In genomic region chr6:151068761-151069312, GRCh38 we compare ENCODE assay signal across 13 cellular contexts.
DNase-seq lines count a peak whose midpoint lies in the region; ATAC-seq, FAIRE-seq and TF ChIP-seq lines count a peak whose summit lies in the region.
"Had no signal": no experiment of that assay in that cellular context is flagged by ENCODE, and none has a peak within 500 bp of the region (broad histone marks: within the 10 kb centered on the region; RNA-seq: fewer than 3 reads in every experiment).

No MANE protein-coding gene starts in this region.

- H3K27ac ChIP-seq in Panc1 (ENCODE audit: low read length) (peak overlapping the region; percentile 98), fibroblast of lung (ENCODE audit: insufficient read depth, low read length) (peak overlapping the region; percentile 86), psoas muscle (peak overlapping the region; percentile 76)

- ATAC-seq in Panc1 (no peak), psoas muscle (no peak)
- ATAC-seq: natural killer cell had no signal

- H3K27me3 ChIP-seq in Panc1 (ENCODE audit: control insufficient read depth, insufficient read depth, low read length) (no peaks in the 10 kb centered on the region), fibroblast of lung (ENCODE audit: control insufficient read depth, insufficient read depth, low read length) (no peaks in the 10 kb centered on the region), psoas muscle (ENCODE audit: insufficient read depth in 3 of 3, low read length in 2 of 3) (no peaks in the 10 kb centered on the region)

- H3K9ac ChIP-seq in fibroblast of lung (ENCODE audit: insufficient read depth, low read length) = no peak overlapping the region

- H3K4me1 ChIP-seq in Panc1 (ENCODE audit: control insufficient read depth, insufficient read depth, low read length) (peaks cover 50% of the 10 kb centered on the region), fibroblast of lung (ENCODE audit: control insufficient read depth, extremely low read depth, insufficient read depth, low read length) (peaks cover 25% of the 10 kb centered on the region), psoas muscle (peaks cover 14% of the 10 kb centered on the region)

- H2AFZ ChIP-seq in fibroblast of lung (ENCODE audit: low read length) = no peak overlapping the region

- intact Hi-C loops in Panc1 (cut with micrococcal nuclease; ENCODE audit: unreplicated experiment) (loop anchor here (10.0 kb wide), 1 partner anchor 256 kb away; no protein-coding TSS in a partner anchor), psoas muscle (cut with DNase I) (no loop called here)

- H3K4me3 ChIP-seq in AG10803 (ENCODE audit: low read length) (no peak overlapping the region), Panc1 (ENCODE audit: low read depth in 2 of 2, low read length in 2 of 2) (no peak overlapping the region), fibroblast of lung (replicated peaks in 1 of 4; ENCODE audit: control extremely low read depth in 1 of 4, insufficient read depth in 1 of 4, low read depth in 3 of 4, low read length in 4 of 4) (peak overlapping the region in 1 of 4 experiments; percentile 8), psoas muscle (no peak overlapping the region)

- no peaks in the 10 kb centered on the region for H3K79me2 ChIP-seq in fibroblast of lung (ENCODE audit: control insufficient read depth, insufficient read depth, low read length)

- POLR2A ChIA-PET in Panc1 (lab: Charles Lee) = interaction anchor here (0.6 kb wide), 1 partner anchor 64 kb away, joined by 3 read pairs; no protein-coding TSS in a partner anchor

- peak; percentile 89 for DNase-seq in AG10803 (ENCODE audit: low read depth)
- DNase-seq in Panc1 (ENCODE audit: low read depth, low spot score) = no peak
- DNase-seq in fibroblast of lung (ENCODE audit: low read depth in 2 of 2) = peak; percentile 66 to 92
- no peak for DNase-seq in psoas muscle
- no peak for DNase-seq in frontal cortex (ENCODE audit: low spot score in 2 of 2)
- DNase-seq in putamen (ENCODE audit: low spot score) = no peak
- no peak for DNase-seq in GOT3 (lab: John Stamatoyannopoulos, UW)
- no peak for DNase-seq in NCI-H1694 treated with DMSO at 0.1 percent for 48 hours (lab: John Stamatoyannopoulos, UW)
- DNase-seq: activated CD4-positive, CD25-positive, alpha-beta regulatory T cell treated with anti-CD3 and anti-CD28 coated beads, Interleukin-2, amount 50 U/mL, for 72 hours; activated naive CD4-positive, alpha-beta T cell treated with anti-CD3 and anti-CD28 coated beads, Interleukin-2, amount 50 U/mL, for 16 hours; natural killer cell; NCI-H187 treated with DMSO at 0.1 percent for 48 hours had no signal

- H3K9me3 ChIP-seq in Panc1 (ENCODE audit: control insufficient read depth, insufficient read depth, low read depth, low read length) (peaks cover 18% of the 10 kb centered on the region; the same call in 1 of the 2 replicates), fibroblast of lung (ENCODE audit: control insufficient read depth, insufficient read depth, low read depth, low read length) (no peaks in the 10 kb centered on the region), psoas muscle (no peaks in the 10 kb centered on the region)

- TSS peak; percentile 76 for BruUV-seq in Panc1 (replicated peaks; lab: Mats Ljungman, UMichigan)

- peaks cover 2% of the 10 kb centered on the region; the same call in 1 of the 2 replicates for H3K36me3 ChIP-seq in Panc1 (ENCODE audit: control insufficient read depth, insufficient read depth, low read length)
- peaks cover 4% of the 10 kb centered on the region for H3K36me3 ChIP-seq in fibroblast of lung (ENCODE audit: control insufficient read depth, insufficient read depth, low read length)
- no peaks in the 10 kb centered on the region for H3K36me3 ChIP-seq in psoas muscle (ENCODE audit: insufficient read depth in 1 of 2, low read depth in 1 of 2)

- 66 to 70% (median 66%) methylated on average over 6 of the region's 6 CpGs for WGBS in psoas muscle, 3 donors

- H4K20me1 ChIP-seq in fibroblast of lung (ENCODE audit: control insufficient read depth, extremely low read depth, insufficient read depth, low read length) = no peaks in the 10 kb centered on the region

- in situ Hi-C loops in Panc1 (cut with HindIII; ENCODE audit: low pct_unique_long_range_greater_than_20kb, low sequenced_read_pairs) = no loop called here

- FAIRE-seq in frontal cortex (lab: Jason Lieb, UNC) = no peak
- FAIRE-seq: GM18507 had no signal

- CTCF ChIA-PET in Panc1 (lab: Charles Lee) = interaction anchor here (1.8 kb wide), 1 partner anchor 255 kb away, joined by 6 read pairs; no protein-coding TSS in a partner anchor

- H3K4me2 ChIP-seq in fibroblast of lung (ENCODE audit: extremely low read depth, insufficient read depth, low read length) = peak overlapping the region; percentile 19

- TF ChIP-seq CTCF in AG10803 (conservative IDR thresholded peaks at IDR 0.05; ENCODE audit: low read length) (no peak), Panc1 (IDR thresholded peaks at IDR 0.05) (no peak), fibroblast of lung (conservative IDR thresholded peaks at IDR 0.05 in 1 of 2, IDR thresholded peaks at IDR 0.05 in 1 of 2; ENCODE audit: low read depth in 1 of 2, low read length in 2 of 2) (no peak), psoas muscle (IDR thresholded peaks at IDR 0.05) (no peak)

Comparison
In these comparisons a context has a peak if more than half of its experiments do, and no peak if none do; other contexts are left out.
1. DNase-seq: peak in AG10803 (single experiment) and fibroblast of lung (2 of 2); none in Panc1 (single experiment), psoas muscle (0 of 2), frontal cortex (0 of 2), putamen (single experiment), GOT3 (single experiment) and NCI-H1694 treated with DMSO at 0.1 percent for 48 hours (single experiment).
2. Peak in every context shown above with its lines, with median percentiles within 50 percentile points of each other: H3K27ac ChIP-seq.